Comparison of ENCODE assay signal across 23 cellular contexts in the genomic region with DNA sequence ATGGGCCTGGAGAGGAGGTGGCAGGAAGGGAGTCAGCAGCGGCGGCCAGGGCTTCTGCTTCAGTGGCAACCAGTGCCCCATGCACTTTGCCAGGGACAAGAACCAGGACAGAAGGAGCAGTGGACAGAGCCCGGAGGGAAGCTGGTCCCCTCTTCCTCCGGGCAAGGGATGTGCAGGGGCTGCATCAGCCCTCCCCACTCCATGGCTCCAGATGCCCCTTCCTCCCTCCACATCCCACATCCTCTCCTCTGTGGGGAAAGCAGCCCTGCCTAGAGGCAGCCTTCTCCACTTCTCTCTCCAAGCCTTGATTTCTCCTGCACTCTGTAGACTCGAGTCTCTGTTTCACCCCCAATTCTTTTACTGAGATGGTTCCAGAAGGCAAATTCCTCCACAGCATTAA. TPM values are rescaled to one million over a fixed set of nuclear protein-coding genes. Genes with fewer than 3 reads are reported as not detected.
"Had no signal": no experiment of that assay in that cellular context is flagged by ENCODE, and none has a peak within 500 bp of the region (broad histone marks: within the 10 kb centered on the region; RNA-seq: fewer than 3 reads in every experiment).

No MANE protein-coding gene starts in this region.

- DNase-seq: Kasumi-1, MM.1S, NCI-H1092 treated with DMSO at 0.1 percent for 48 hours, NCI-H1436, NCI-H187, NCI-H2029, NCI-H2081 treated with DMSO at 0.1 percent for 48 hours, NCI-H2171, NCI-H226, NCI-H446, NCI-H510A, NCI-H524 treated with DMSO at 0.1 percent for 48 hours, NCI-H69, NCI-H774, Right ventricle myocardium superior, RPMI8226, SIG-M5 had no signal

- H3K36me3 ChIP-seq: SJSA1 had no signal

- H3K4me3 ChIP-seq: K562, SJSA1, SK-N-MC had no signal

- H3K27ac ChIP-seq: HL-60, KMS-11, SJSA1, SK-N-MC had no signal

- H3K27me3 ChIP-seq: SJSA1 had no signal

- ATAC-seq: K562 had no signal

- H3K9me3 ChIP-seq: SJSA1 had no signal

RNA-seq across cellular contexts. Expression of a gene that starts 50.4 kb away (rescaled TPM):
- total RNA-seq: K562, Right ventricle myocardium superior, SJSA1 had no signal
- polyA plus RNA-seq: IgD-negative memory B cell, K562 had no signal

RNA-seq across cellular contexts. Expression of a gene that starts 59.8 kb away (rescaled TPM):
- polyA plus RNA-seq: IgD-negative memory B cell had no signal
